In genomic region chr14:24803933-24804494, GRCh38 we compare ENCODE assay signal across 2 cellular contexts.
TF ChIP-seq lines count a peak whose summit lies in the region.

No MANE protein-coding gene starts in this region.

TF ChIP-seq in HepG2, 621 proteins besides CTCF, POLR2A, EP300 and RAD21 (continues in another document):
- no peak for TF ChIP-seq ZNF138 (CRISPR knock-in tag; IDR thresholded peaks at IDR 0.05; ENCODE audit: low read depth)
- TF ChIP-seq ZBTB40 (IDR thresholded peaks at IDR 0.05): no peak
- peak; percentile 65; the same call in 1 of the 2 replicates for TF ChIP-seq ZBTB40 (CRISPR knock-in tag; IDR thresholded peaks at IDR 0.05)
- no peak for TF ChIP-seq NCOA5 (CRISPR knock-in tag; IDR thresholded peaks at IDR 0.05)
- TF ChIP-seq ZNF883 (CRISPR knock-in tag; IDR thresholded peaks at IDR 0.05; ENCODE audit: not compliant biosample characterization): peak; percentile 51
- 0 out of 4 replicates have a peak, but pooled peaks of 1 of the 2 experiments have one; percentile 7 for TF ChIP-seq REST (IDR thresholded peaks at IDR 0.05; ENCODE audit: borderline replicate concordance in 1 of 2, low read depth in 1 of 2, low read length in 2 of 2)
- no peak for TF ChIP-seq MAZ (IDR thresholded peaks at IDR 0.05; ENCODE audit: borderline replicate concordance, low read depth, low read length)
- TF ChIP-seq MAZ (CRISPR knock-in tag; IDR thresholded peaks at IDR 0.05; ENCODE audit: low read depth): peak; percentile 51; the same call in 1 of the 2 replicates
- TF ChIP-seq ZNF747 (CRISPR knock-in tag; IDR thresholded peaks at IDR 0.05; ENCODE audit: borderline replicate concordance): 0 out of 2 replicates have a peak, but pooled peaks have one; percentile 50

TF ChIP-seq in GM12891, 5 proteins besides CTCF, POLR2A, EP300 and RAD21:
- TF ChIP-seq TAF1 (IDR thresholded peaks at IDR 0.05; ENCODE audit: low read depth, low read length): no peak
- no peak for TF ChIP-seq SPI1 (IDR thresholded peaks at IDR 0.05; ENCODE audit: low read depth, low read length)
- TF ChIP-seq PAX5 (IDR thresholded peaks at IDR 0.05; ENCODE audit: insufficient read depth, low read length, severe bottlenecking): no peak
- no peak for TF ChIP-seq POLR2AphosphoS5 (IDR thresholded peaks at IDR 0.05; ENCODE audit: low read depth, low read length)
- no peak for TF ChIP-seq POU2F2 (IDR thresholded peaks at IDR 0.05; ENCODE audit: low read depth, low read length)
